In the genomic region with DNA sequence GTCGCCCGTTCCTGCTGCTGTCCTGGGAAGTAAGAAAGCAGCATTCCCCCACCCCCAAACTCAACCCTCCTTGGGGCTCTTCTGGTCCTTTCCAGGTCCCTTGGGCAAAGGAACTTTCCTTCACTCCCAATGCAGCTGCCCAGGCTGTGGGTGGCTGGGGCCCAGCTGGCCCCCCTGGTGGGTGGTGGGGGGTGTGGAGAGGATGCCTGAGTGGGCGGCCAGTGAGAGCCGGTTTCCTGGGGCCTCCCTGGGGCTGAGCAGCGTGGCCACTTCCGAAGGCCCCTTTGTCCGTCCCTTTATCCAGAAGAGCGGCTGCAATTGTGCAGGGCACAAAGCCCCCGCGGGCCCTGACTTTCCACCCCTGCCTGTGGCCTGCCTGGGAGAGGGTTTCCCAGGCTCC, we compare ENCODE assay signal across 24 cellular contexts.
DNase-seq lines count a peak whose midpoint lies in the region; ATAC-seq and TF ChIP-seq lines count a peak whose summit lies in the region.
"Had no signal": no experiment of that assay in that cellular context is flagged by ENCODE, and none has a peak within 500 bp of the region (broad histone marks: within the 10 kb centered on the region; RNA-seq: fewer than 3 reads in every experiment).

No MANE protein-coding gene starts in this region.

- DNase-seq in neural crest cell (ENCODE audit: low read depth, low spot score): no peak
- no peak for DNase-seq in neuronal stem cell (ENCODE audit: low spot score)
- no peak for DNase-seq in body of pancreas
- DNase-seq: 8988T; ACHN; BE2C; C1 segment of cervical spinal cord; CD4-positive, alpha-beta memory T cell; CD4-positive, CD25-positive, alpha-beta regulatory T cell; CD8-positive, alpha-beta memory T cell; COR-L47; DMS 273 treated with DMSO at 0.1 percent for 48 hours; DMS153; DMS53; DMS79; DND-41; EL; GDM1 had no signal

- H3K27me3 ChIP-seq in neuronal stem cell (ENCODE audit: control insufficient read depth in 3 of 3, insufficient read depth in 3 of 3, low read depth in 1 of 3, low read length in 3 of 3) (peaks cover 0 to 81% (median 27%) of the 10 kb centered on the region in 3 experiments), body of pancreas (no peaks in the 10 kb centered on the region)
- H3K27me3 ChIP-seq: BE2C, BLaER1 had no signal

- H3K27me3 Mint-ChIP-seq in neural crest cell (ENCODE audit: low read depth): peaks cover 45% of the 10 kb centered on the region

- H3K27ac ChIP-seq in HEK293 (ENCODE audit: extremely low read depth, low read depth, low read length) (no peak overlapping the region), neuronal stem cell (replicated peaks; ENCODE audit: low read length) (no peak overlapping the region), body of pancreas (no peak overlapping the region)
- H3K27ac ChIP-seq: BLaER1 had no signal

- ATAC-seq in HG03432 (IDR thresholded peaks at IDR 0.05; ENCODE audit: unreplicated experiment) (no peak), GM19035 (IDR thresholded peaks at IDR 0.05; ENCODE audit: unreplicated experiment) (no peak), body of pancreas (no peak)
- ATAC-seq: GM12878 had no signal

- H3K9me3 ChIP-seq in HEK293 (ENCODE audit: control insufficient read depth, insufficient read depth, low read depth, low read length) (no peaks in the 10 kb centered on the region), neuronal stem cell (replicated peaks in 1 of 2; ENCODE audit: control insufficient read depth in 2 of 2, insufficient read depth in 1 of 2, low read depth in 1 of 2, low read length in 2 of 2) (no peaks in the 10 kb centered on the region), body of pancreas (no peaks in the 10 kb centered on the region)
- H3K9me3 ChIP-seq: BE2C, BLaER1 had no signal

- no peak overlapping the region for H2BK12ac ChIP-seq in neuronal stem cell (ENCODE audit: low read length)

- H3K79me1 ChIP-seq in neuronal stem cell (ENCODE audit: low read depth, low read length): no peaks in the 10 kb centered on the region

- H3K36me3 Mint-ChIP-seq in neural crest cell (ENCODE audit: low read depth): no peaks in the 10 kb centered on the region
- H3K36me3 Mint-ChIP-seq: CD4-positive, alpha-beta memory T cell; CD4-positive, CD25-positive, alpha-beta regulatory T cell; CD8-positive, alpha-beta memory T cell had no signal

- no peak overlapping the region for H2AFZ ChIP-seq in neuronal stem cell (ENCODE audit: low read length)

- no peak overlapping the region for H3K4me3 ChIP-seq in HEK293 (ENCODE audit: low read depth, low read length)
- no peak overlapping the region for H3K4me3 ChIP-seq in neuronal stem cell (ENCODE audit: low read length in 2 of 2)
- no peak overlapping the region for H3K4me3 ChIP-seq in body of pancreas
- H3K4me3 ChIP-seq: BLaER1, GM12878 had no signal

- no peaks in the 10 kb centered on the region for H3K36me3 ChIP-seq in HEK293 (ENCODE audit: control insufficient read depth in 2 of 2, insufficient read depth in 1 of 2, low read length in 2 of 2)
- no peaks in the 10 kb centered on the region for H3K36me3 ChIP-seq in neuronal stem cell (replicated peaks in 1 of 2; ENCODE audit: control insufficient read depth in 2 of 2, insufficient read depth in 2 of 2, low read length in 2 of 2)
- H3K36me3 ChIP-seq in body of pancreas (replicated peaks in 1 of 2; ENCODE audit: insufficient read depth in 1 of 2, low read depth in 2 of 2): no peaks in the 10 kb centered on the region
- H3K36me3 ChIP-seq: BE2C, BLaER1 had no signal

- no peak for TF ChIP-seq POLR2A in body of pancreas (IDR thresholded peaks at IDR 0.05)

- H3K14ac ChIP-seq in neuronal stem cell (ENCODE audit: low read length): no peak overlapping the region

- H3K4me2 ChIP-seq in neuronal stem cell (ENCODE audit: insufficient read depth, low read length, poor library complexity, severe bottlenecking): no peak overlapping the region
- H3K4me2 ChIP-seq: BLaER1 had no signal

- H3K4me3 Mint-ChIP-seq in neural crest cell: no peak overlapping the region
- H3K4me3 Mint-ChIP-seq: CD4-positive, alpha-beta memory T cell; CD4-positive, CD25-positive, alpha-beta regulatory T cell; CD8-positive, alpha-beta memory T cell had no signal

- H2BK120ac ChIP-seq in neuronal stem cell (ENCODE audit: low read depth, low read length): no peak overlapping the region

- H3K4me1 Mint-ChIP-seq in neural crest cell: peaks cover 34% of the 10 kb centered on the region

- intact Hi-C loops in body of pancreas (cut with DNase I): no loop called here

- H3K9ac ChIP-seq in neuronal stem cell (ENCODE audit: low read depth, low read length, poor library complexity): no peak overlapping the region
- H3K9ac ChIP-seq: BLaER1 had no signal

- CTCF ChIA-PET in HEK293 (lab: Yijun Ruan, JAX): interaction anchor here (0.6 to 4.1 kb wide), 7 partner anchors 8 to 158 kb away, joined by 3 to 72 read pairs (median 5); no protein-coding TSS in a partner anchor

- no peaks in the 10 kb centered on the region for H3K9me3 Mint-ChIP-seq in neural crest cell
- H3K9me3 Mint-ChIP-seq: CD4-positive, alpha-beta memory T cell; CD4-positive, CD25-positive, alpha-beta regulatory T cell; CD8-positive, alpha-beta memory T cell had no signal

- H3K23ac ChIP-seq in neuronal stem cell (ENCODE audit: low read depth, low read length, poor library complexity): peak overlapping the region; percentile 65

- no peak overlapping the region for H4K8ac ChIP-seq in neuronal stem cell (ENCODE audit: low read depth, low read length)

- TF ChIP-seq CTCF in HEK293 (tag by site-specific recombination; IDR thresholded peaks at IDR 0.05): no peak
- no peak for TF ChIP-seq CTCF in neural crest cell (conservative IDR thresholded peaks at IDR 0.05)
- TF ChIP-seq CTCF in body of pancreas (IDR thresholded peaks at IDR 0.05): no peak

- no peak overlapping the region for H4K91ac ChIP-seq in neuronal stem cell (ENCODE audit: low read depth, low read length, poor library complexity)

- H3K4ac ChIP-seq in neuronal stem cell (ENCODE audit: low read length): no peak overlapping the region

- H2BK5ac ChIP-seq in neuronal stem cell (ENCODE audit: low read length): peak overlapping the region; percentile 15

- peak overlapping the region; percentile 97 for H3K18ac ChIP-seq in neuronal stem cell (ENCODE audit: low read length)

- peak overlapping the region; percentile 90 for H3K27ac Mint-ChIP-seq in neural crest cell (ENCODE audit: unreplicated experiment)
- H3K27ac Mint-ChIP-seq: CD14-positive monocyte; CD4-positive, alpha-beta memory T cell; CD4-positive, CD25-positive, alpha-beta regulatory T cell; CD8-positive, alpha-beta memory T cell had no signal

- peak overlapping the region; percentile 53 for H2AK5ac ChIP-seq in neuronal stem cell (ENCODE audit: low read depth, low read length)

- POLR2A ChIA-PET in HEK293 (lab: Yijun Ruan, JAX): no interaction called here

- WGBS in neuronal stem cell (ENCODE audit: extremely low coverage in 2 of 2, insufficient read length in 2 of 2, insufficient replicate concordance in 1 of 2), 2 donors: no CpG with 5 or more reads among the region's 10 CpGs
- WGBS in body of pancreas, 2 donors: 71 to 78% methylated on average over 10 of the region's 10 CpGs

- H3K4me1 ChIP-seq in HEK293 (ENCODE audit: control insufficient read depth, insufficient read depth, low read length): no peaks in the 10 kb centered on the region
- peaks cover 0 to 18% of the 10 kb centered on the region in 2 donors for H3K4me1 ChIP-seq in neuronal stem cell (ENCODE audit: control insufficient read depth in 2 of 2, insufficient read depth in 1 of 2, low read depth in 1 of 2, low read length in 2 of 2)
- H3K4me1 ChIP-seq in body of pancreas: peaks cover 8% of the 10 kb centered on the region
- H3K4me1 ChIP-seq: BE2C had no signal

- no peak overlapping the region for H2BK15ac ChIP-seq in neuronal stem cell (ENCODE audit: low read length)

TF ChIP-seq in HEK293, 187 proteins besides CTCF, POLR2A, EP300 and RAD21:
- TF ChIP-seq GLIS2 (tag by site-specific recombination; IDR thresholded peaks at IDR 0.05) (no peak), EGR2 (tag by site-specific recombination; IDR thresholded peaks at IDR 0.05; ENCODE audit: low read depth) (peak; percentile 72), ZFHX2 (tag by site-specific recombination; conservative IDR thresholded peaks at IDR 0.05) (peak; percentile 70)
TF ChIP-seq in HEK293: peak in this region for 2.
